Comparison of ENCODE assay signal across 18 cellular contexts in the genomic region with DNA sequence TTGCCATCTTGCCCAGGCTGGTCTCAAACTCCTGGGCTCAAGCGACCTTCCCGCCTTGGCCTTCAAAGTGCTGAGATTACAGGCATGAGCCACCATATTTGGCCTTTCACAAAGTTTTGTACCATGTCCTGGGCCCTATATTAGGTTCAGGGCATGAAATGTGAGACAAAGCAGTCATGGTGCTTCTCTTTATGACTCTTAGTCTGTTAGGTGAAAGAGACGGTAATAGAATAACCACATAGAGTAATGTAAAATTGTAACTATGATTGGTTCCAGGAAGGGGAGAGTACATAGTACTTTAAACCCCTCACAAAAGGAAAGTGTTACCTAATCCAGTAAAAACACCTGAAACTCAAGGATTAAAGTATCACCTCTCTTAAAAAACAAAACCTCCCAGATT.
DNase-seq lines count a peak whose midpoint lies in the region; ATAC-seq and TF ChIP-seq lines count a peak whose summit lies in the region.
"Had no signal": no experiment of that assay in that cellular context is flagged by ENCODE, and none has a peak within 500 bp of the region (broad histone marks: within the 10 kb centered on the region; RNA-seq: fewer than 3 reads in every experiment).

No MANE protein-coding gene starts in this region.

- no peak overlapping the region for H3K4me3 Mint-ChIP-seq in activated T-helper 17 cell treated with anti-CD3 and anti-CD28 coated beads, Interleukin-2, amount 50 U/mL, for 72 hours
- H3K4me3 Mint-ChIP-seq: HFFc6 had no signal

- H3K27me3 Mint-ChIP-seq in activated T-helper 17 cell treated with anti-CD3 and anti-CD28 coated beads, Interleukin-2, amount 50 U/mL, for 72 hours = peaks cover 10% of the 10 kb centered on the region

- ATAC-seq in GM19351 (IDR thresholded peaks at IDR 0.05; ENCODE audit: unreplicated experiment) (peak; percentile 62), GM21360 (IDR thresholded peaks at IDR 0.05; ENCODE audit: unreplicated experiment) (peak; percentile 48), HG02852 (IDR thresholded peaks at IDR 0.05; ENCODE audit: unreplicated experiment) (peak; percentile 56), GM18870 (IDR thresholded peaks at IDR 0.05; ENCODE audit: unreplicated experiment) (no peak)
- ATAC-seq in activated T-helper 17 cell treated with anti-CD3 and anti-CD28 coated beads, Interleukin-2, amount 50 U/mL, for 72 hours (replicated peaks) = peak; percentile 64

- no peak for TF ChIP-seq CTCF in lower leg skin (IDR thresholded peaks at IDR 0.05)

- peaks cover 13% of the 10 kb centered on the region for H3K4me1 Mint-ChIP-seq in activated T-helper 17 cell treated with anti-CD3 and anti-CD28 coated beads, Interleukin-2, amount 50 U/mL, for 72 hours

- H3K36me3 Mint-ChIP-seq in activated T-helper 17 cell treated with anti-CD3 and anti-CD28 coated beads, Interleukin-2, amount 50 U/mL, for 72 hours (ENCODE audit: low read depth) = no peaks in the 10 kb centered on the region

- DNase-seq in NOMO-1 (lab: John Stamatoyannopoulos, UW; ENCODE audit: unreplicated experiment in 2 of 2) = no peak
- no peak for DNase-seq in lower leg skin (ENCODE audit: low spot score in 2 of 2)
- DNase-seq: DMS79, H7, HFFc6, NCI-H1417, NCI-H187, NCI-H2107, NCI-H510A, NCI-H774, SHP77 treated with DMSO at 0.1 percent for 48 hours, SK-N-SH had no signal

- no peak overlapping the region for H3K27ac Mint-ChIP-seq in activated T-helper 17 cell treated with anti-CD3 and anti-CD28 coated beads, Interleukin-2, amount 50 U/mL, for 72 hours
- H3K27ac Mint-ChIP-seq: HFFc6 had no signal

- no peak overlapping the region for H3K4me3 ChIP-seq in lower leg skin (ENCODE audit: low read depth, poor library complexity, severe bottlenecking)
- H3K4me3 ChIP-seq: BLaER1 treated with 17β-estradiol and CSF1 and Interleukin-3, amounts not matched to agents 10 nM and 100 nM had no signal

- no peaks in the 10 kb centered on the region for H3K9me3 Mint-ChIP-seq in activated T-helper 17 cell treated with anti-CD3 and anti-CD28 coated beads, Interleukin-2, amount 50 U/mL, for 72 hours
- H3K9me3 Mint-ChIP-seq: HFFc6 had no signal

- intact Hi-C loops in lower leg skin (cut with DNase I; ENCODE audit: low total_unique reads) = no loop called here

- no peak for TF ChIP-seq POLR2A in lower leg skin (IDR thresholded peaks at IDR 0.05)

- WGBS in lower leg skin, 2 donors = 94 to 98% methylated on average over 3 of the region's 3 CpGs
